Comparison of ENCODE assay signal across 13 cellular contexts in genomic region chr10:8048281-8049008, GRCh38. TPM values are rescaled to one million over a fixed set of nuclear protein-coding genes. Genes with fewer than 3 reads are reported as not detected.
DNase-seq lines count a peak whose midpoint lies in the region; ATAC-seq and TF ChIP-seq lines count a peak whose summit lies in the region.
"Had no signal": no experiment of that assay in that cellular context is flagged by ENCODE, and none has a peak within 500 bp of the region (broad histone marks: within the 10 kb centered on the region; RNA-seq: fewer than 3 reads in every experiment).

No MANE protein-coding gene starts in this region.

- ATAC-seq in GM19351 (IDR thresholded peaks at IDR 0.05; ENCODE audit: unreplicated experiment), result no peak
- no peak for ATAC-seq in HG02623 (IDR thresholded peaks at IDR 0.05; ENCODE audit: unreplicated experiment)
- ATAC-seq: body of pancreas had no signal

- in situ Hi-C loops in GM18951 (cut with MboI; ENCODE audit: low sequenced_read_pairs, unreplicated experiment), result loop anchor here (25.0 kb wide), 2 partner anchors 1164 to 1264 kb away; no protein-coding TSS in a partner anchor

- no peak overlapping the region for H3K27ac ChIP-seq in dorsolateral prefrontal cortex
- H3K27ac ChIP-seq: body of pancreas, vagina had no signal

- H3K4me3 ChIP-seq in dorsolateral prefrontal cortex, result no peak overlapping the region
- H3K4me3 ChIP-seq: body of pancreas had no signal

- no peak for TF ChIP-seq CTCF in dorsolateral prefrontal cortex (IDR thresholded peaks at IDR 0.05 in 54 of 56, conservative IDR thresholded peaks at IDR 0.05 in 2 of 56; ENCODE audit: low read depth in 1 of 56, partially characterized antibody in 56 of 56)

- peaks cover 39 to 100% (median 98%) of the 10 kb centered on the region in 45 donors for H3K27me3 ChIP-seq in dorsolateral prefrontal cortex

- intact Hi-C loops in dorsolateral prefrontal cortex (cut with DNase I), result no loop called here

- peak; percentile 39 for TF ChIP-seq POLR2A in GM18951 (IDR thresholded peaks at IDR 0.05; ENCODE audit: extremely low read depth, insufficient read depth, insufficient read length)

- peak; percentile 39 for DNase-seq in activated CD4-positive, alpha-beta T cell treated with anti-CD3 and anti-CD28 coated beads for 48 hours
- DNase-seq in effector CD8-positive, alpha-beta T cell (lab: John Stamatoyannopoulos, UW), result peak; percentile 53
- peak; percentile 61 for DNase-seq in stimulated activated CD4-positive, alpha-beta T cell treated with anti-CD3 and anti-CD28 coated beads, Interleukin-4, amount 100 ng/mL, for 1 hour
- DNase-seq in NCI-H1417 (lab: John Stamatoyannopoulos, UW), result no peak
- no peak for DNase-seq in dorsolateral prefrontal cortex
- DNase-seq: body of pancreas, DMS53, NCI-H226 had no signal

RNA-seq across cellular contexts. Expression of gene GATA3, which starts 6.0 kb away (rescaled TPM):
- total RNA-seq in dorsolateral prefrontal cortex, result under 1 TPM in 8 of 120 experiments, not detected in 112; 0.17 to 0.72 (median 0.28) TPM
- total RNA-seq: fibroblast of villous mesenchyme had no signal

Comparison
In these comparisons a context has a peak if more than half of its experiments do, and no peak if none do; other contexts are left out.
1. DNase-seq: peak in activated CD4-positive, alpha-beta T cell treated with anti-CD3 and anti-CD28 coated beads for 48 hours (single experiment), effector CD8-positive, alpha-beta T cell (single experiment) and stimulated activated CD4-positive, alpha-beta T cell treated with anti-CD3 and anti-CD28 coated beads, Interleukin-4, amount 100 ng/mL, for 1 hour (single experiment); none in NCI-H1417 (0 of 3) and dorsolateral prefrontal cortex (0 of 10).